12 cellular contexts compared by ENCODE assay signal in the genomic region with DNA sequence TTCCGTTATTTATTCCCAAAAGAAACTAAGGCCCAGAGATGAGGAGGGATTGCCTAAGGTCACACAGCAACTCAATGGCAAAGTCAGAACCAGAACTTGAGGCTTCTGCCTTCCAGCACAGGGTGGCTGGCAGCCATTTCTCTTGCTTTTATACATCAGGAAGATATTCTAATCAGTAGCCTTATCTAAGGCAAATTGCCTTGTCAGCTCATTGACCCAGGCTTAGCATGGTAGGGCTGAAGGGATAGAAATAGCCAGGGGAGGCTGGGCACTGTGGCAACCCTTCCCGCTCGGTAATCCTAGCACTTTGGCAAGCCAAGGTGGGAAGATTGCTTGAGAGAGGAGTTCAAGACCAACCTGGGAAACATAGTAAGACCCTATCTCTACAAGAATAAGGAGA. TPM values are rescaled to one million over a fixed set of nuclear protein-coding genes. Genes with fewer than 3 reads are reported as not detected.
"Had no signal": no experiment of that assay in that cellular context is flagged by ENCODE, and none has a peak within 500 bp of the region (broad histone marks: within the 10 kb centered on the region; RNA-seq: fewer than 3 reads in every experiment).

No MANE protein-coding gene starts in this region.

RNA-seq across cellular contexts. Expression of a gene that starts 2.3 kb away (rescaled TPM):
- total RNA-seq: activated CD4-positive, alpha-beta T cell treated with anti-CD3 and anti-CD28 coated beads for 36 hours; activated CD8-positive, alpha-beta T cell treated with anti-CD3 and anti-CD28 coated beads, Interleukin-2, amount 10 ng/mL, durations not matched to agents 7 days and 5 days; activated naive CD8-positive, alpha-beta T cell treated with anti-CD3 and anti-CD28 coated beads, Interleukin-2, amount 10 ng/mL, durations not matched to agents 7 days and 5 days; activated T-helper 2 cell treated with anti-CD3 and anti-CD28 coated beads, Interferon-gamma antibody, Interleukin-2, Interleukin-4, amounts not matched to agents 10 μg/mL and 5 μg/mL and 100 μg/mL, durations not matched to agents 14 hours and 24 hours and 36 hours; cardiac muscle cell had no signal
- polyA plus RNA-seq: cardiac muscle cell had no signal

RNA-seq across cellular contexts. Expression of a gene that starts 40.0 kb away (rescaled TPM):
- total RNA-seq: activated CD4-positive, alpha-beta memory T cell treated with anti-CD3 and anti-CD28 coated beads, Interleukin-2, amount 10 ng/mL, durations not matched to agents 7 days and 5 days; activated CD4-positive, alpha-beta T cell treated with anti-CD3 and anti-CD28 coated beads for 36 hours; activated CD4-positive, alpha-beta T cell treated with anti-CD3 and anti-CD28 coated beads, Interleukin-2, amount 10 ng/mL, durations not matched to agents 7 days and 5 days; activated CD8-positive, alpha-beta memory T cell treated with anti-CD3 and anti-CD28 coated beads, Interleukin-2, amount 10 ng/mL, durations not matched to agents 7 days and 5 days; activated CD8-positive, alpha-beta T cell treated with anti-CD3 and anti-CD28 coated beads, Interleukin-2, amount 10 ng/mL, durations not matched to agents 7 days and 5 days; activated naive CD8-positive, alpha-beta T cell treated with anti-CD3 and anti-CD28 coated beads, Interleukin-2, amount 10 ng/mL, durations not matched to agents 7 days and 5 days; activated T-helper 2 cell treated with anti-CD3 and anti-CD28 coated beads, Interferon-gamma antibody, Interleukin-2, Interleukin-4, amounts not matched to agents 10 μg/mL and 5 μg/mL and 100 μg/mL, durations not matched to agents 14 hours and 24 hours and 36 hours; ascending aorta; bronchial epithelial cell; cardiac muscle cell; WTC11 had no signal
- polyA plus RNA-seq: adipose tissue, cardiac muscle cell had no signal
